ENCODE assay signal across 8 cellular contexts in the genomic region with DNA sequence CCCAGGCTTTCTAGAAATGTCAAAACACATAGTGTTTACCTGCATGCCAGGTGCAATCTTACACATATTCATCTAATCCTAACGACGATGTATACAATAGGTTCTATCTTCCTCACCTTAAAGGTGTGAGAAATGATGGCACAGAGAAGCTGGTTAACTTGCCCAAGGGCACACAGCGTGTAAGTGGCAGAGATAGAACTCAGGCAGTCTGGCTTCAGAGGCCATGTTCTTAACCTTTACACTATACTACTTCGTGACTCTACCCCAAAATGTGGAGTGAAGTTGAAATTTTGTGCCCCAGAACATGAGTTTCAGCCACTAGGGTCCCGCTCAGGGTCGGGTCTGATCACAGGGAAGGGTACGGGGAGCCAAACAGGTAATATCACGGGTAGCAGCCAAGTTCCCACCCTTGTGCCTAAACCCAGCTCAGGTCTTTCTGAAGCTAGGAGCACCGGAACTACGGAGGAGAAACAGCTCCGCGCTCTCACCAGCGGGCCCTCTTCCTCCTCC. TPM values are rescaled to one million over a fixed set of nuclear protein-coding genes. Genes with fewer than 3 reads are reported as not detected.
DNase-seq lines count a peak whose midpoint lies in the region; ATAC-seq, FAIRE-seq and TF ChIP-seq lines count a peak whose summit lies in the region.

No MANE protein-coding gene starts in this region.

- H3K36me3 ChIP-seq in adrenal gland (replicated peaks in 1 of 2) (peaks cover 0 to 62% of the 10 kb centered on the region in 2 donors), thymus (ENCODE audit: control insufficient read depth, insufficient read depth) (peaks cover 48% of the 10 kb centered on the region)

- FAIRE-seq in GM12892 (lab: Jason Lieb, UNC), result peak; percentile 67

- H3K4me1 ChIP-seq in adrenal gland (replicated peaks in 1 of 2) (peaks cover 18 to 51% of the 10 kb centered on the region in 2 donors), thymus (ENCODE audit: control insufficient read depth, insufficient read depth, low read length) (peaks cover 23% of the 10 kb centered on the region)

- WGBS in adrenal gland, 4 donors, result 1 to 4% (median 2%) methylated on average over 10 to 13 of the region's 13 CpGs
- 3% methylated on average over 13 of the region's 13 CpGs for WGBS in thymus

- H3K27ac ChIP-seq in adrenal gland, result peak overlapping the region; percentile 75 to 98 (median 92)
- peak overlapping the region; percentile 98 for H3K27ac ChIP-seq in thymus (ENCODE audit: low read depth)

- peak in 1 of 6 experiments; percentile 9 for TF ChIP-seq CTCF in adrenal gland (IDR thresholded peaks at IDR 0.05)

- H3K27me3 ChIP-seq in adrenal gland, result no peaks in the 10 kb centered on the region
- H3K27me3 ChIP-seq in thymus (ENCODE audit: control insufficient read depth, insufficient read depth), result no peaks in the 10 kb centered on the region

- ATAC-seq in HG03457 (IDR thresholded peaks at IDR 0.05; ENCODE audit: unreplicated experiment) (peak; percentile 17), left colon (peak; percentile 38)

- TF ChIP-seq POLR2A in GM12892 (IDR thresholded peaks at IDR 0.05; ENCODE audit: low read depth, low read length) (no peak), adrenal gland (IDR thresholded peaks at IDR 0.05) (no peak)

- H3K9me3 ChIP-seq in adrenal gland (replicated peaks in 1 of 3) (no peaks in the 10 kb centered on the region), thymus (ENCODE audit: control insufficient read depth) (no peaks in the 10 kb centered on the region)

- H3K4me3 ChIP-seq in adrenal gland (peak overlapping the region; percentile 52 to 94 (median 85)), thymus (ENCODE audit: low read length) (peak overlapping the region; percentile 90)

- DNase-seq in GM12892 (ENCODE audit: insufficient read length) (no peak), adrenal gland (no peak), left colon (no peak), DMS53 treated with DMSO at 0.1 percent for 48 hours (lab: John Stamatoyannopoulos, UW; ENCODE audit: unreplicated experiment) (no peak), DMS53 (lab: John Stamatoyannopoulos, UW) (no peak), NCI-H128 (lab: John Stamatoyannopoulos, UW; ENCODE audit: unreplicated experiment) (no peak)

- intact Hi-C loops in adrenal gland (cut with DNase I) (no loop called here), left colon (cut with DNase I, micrococcal nuclease) (no loop called here)

RNA-seq across cellular contexts. Expression of a gene that starts 0.5 kb away (rescaled TPM):
- polyA plus RNA-seq in GM12892 (2012; ENCODE audit: missing spikeins), result 32.4 TPM
- total RNA-seq in adrenal gland, result 10 to 100 TPM; 21.9 to 87.0 (median 63.5) TPM
- 100 to 1,000 TPM in 2 of 3 donors, 10 to 100 TPM in 1; 59.9 to 115 (median 106) TPM for polyA plus RNA-seq in adrenal gland
- total RNA-seq in left colon, result 10 to 100 TPM; 60.2 to 68.4 TPM
- polyA plus RNA-seq in thymus, result 59.0 TPM

RNA-seq across cellular contexts. Expression of a gene that starts 0.7 kb away (rescaled TPM):
- polyA plus RNA-seq in GM12892 (2012; ENCODE audit: missing spikeins), result 14,102 TPM
- total RNA-seq in adrenal gland (1,000 to 10,000 TPM; 1,323 to 2,333 (median 2,032) TPM), left colon (1,000 to 10,000 TPM; 1,882 to 2,045 TPM)
- polyA plus RNA-seq in adrenal gland (1,000 to 10,000 TPM; 1,797 to 8,448 (median 4,417) TPM), thymus (5,710 TPM)

RNA-seq across cellular contexts. Expression of a gene that starts 5.8 kb away (rescaled TPM):
- 3.8 TPM for polyA plus RNA-seq in GM12892 (2012; ENCODE audit: missing spikeins)
- total RNA-seq in adrenal gland, result 10 to 100 TPM in 7 of 8 donors, 1 to 10 TPM in 1; 8.5 to 23.7 (median 16.3) TPM
- 10 to 100 TPM in 2 of 3 donors, 1 to 10 TPM in 1; 2.6 to 11.4 (median 11.0) TPM for polyA plus RNA-seq in adrenal gland
- total RNA-seq in left colon, result 10 to 100 TPM; 34.8 to 40.3 TPM
- 14.9 TPM for polyA plus RNA-seq in thymus

RNA-seq across cellular contexts. Expression of a gene that starts 17.9 kb away (rescaled TPM):
- 41.6 TPM for polyA plus RNA-seq in GM12892 (2012; ENCODE audit: missing spikeins)
- total RNA-seq in adrenal gland, result 100 to 1,000 TPM in 1 of 8 donors, 10 to 100 TPM in 7; 44.0 to 117 (median 50.2) TPM
- polyA plus RNA-seq in adrenal gland, result 100 to 1,000 TPM in 2 of 3 donors, 10 to 100 TPM in 1; 48.7 to 139 (median 104) TPM
- 10 to 100 TPM; 27.7 to 29.3 TPM for total RNA-seq in left colon
- polyA plus RNA-seq in thymus, result 68.6 TPM

RNA-seq across cellular contexts. Expression of a gene that starts 18.2 kb away (rescaled TPM):
- polyA plus RNA-seq in GM12892 (2012; ENCODE audit: missing spikeins), result 203 TPM
- total RNA-seq in adrenal gland (100 to 1,000 TPM in 1 of 8 donors, 10 to 100 TPM in 6, 1 to 10 TPM in 1; 6.8 to 137 (median 45.7) TPM), left colon (10 to 100 TPM; 36.8 to 45.7 TPM)
- polyA plus RNA-seq in adrenal gland (100 to 1,000 TPM; 180 to 830 (median 713) TPM), thymus (171 TPM)
